8 cellular contexts compared by ENCODE assay signal in genomic region chr3:186772281-186772885, GRCh38. TPM values are rescaled to one million over a fixed set of nuclear protein-coding genes. Genes with fewer than 3 reads are reported as not detected.
DNase-seq lines count a peak whose midpoint lies in the region; ATAC-seq lines count a peak whose summit lies in the region.

No MANE protein-coding gene starts in this region.

- peaks cover 20% of the 10 kb centered on the region for H3K4me1 Mint-ChIP-seq in activated T-helper 1 cell treated with anti-CD3 and anti-CD28 coated beads, Interleukin-12 subunit alpha, Interleukin-12 subunit beta, Interleukin-2, Interleukin-4 antibody, amounts not matched to agents 30 ng/mL and 10 ng/mL and 1 ng/mL, durations not matched to agents 14 hours and 24 hours and 36 hours (ENCODE audit: low read depth)
- H3K4me1 Mint-ChIP-seq in immature natural killer cell: peaks cover 18 to 22% of the 10 kb centered on the region in 2 donors
- H3K4me1 Mint-ChIP-seq in stimulated activated naive CD8-positive, alpha-beta T cell treated with anti-CD3 and anti-CD28 coated beads, Interleukin-15, amount 100 ng/mL, for 72 hours: peaks cover 18% of the 10 kb centered on the region

- peaks cover 2% of the 10 kb centered on the region for H3K36me3 Mint-ChIP-seq in activated T-helper 1 cell treated with anti-CD3 and anti-CD28 coated beads, Interleukin-12 subunit alpha, Interleukin-12 subunit beta, Interleukin-2, Interleukin-4 antibody, amounts not matched to agents 30 ng/mL and 10 ng/mL and 1 ng/mL, durations not matched to agents 14 hours and 24 hours and 36 hours (ENCODE audit: low read depth)
- no peaks in the 10 kb centered on the region for H3K36me3 Mint-ChIP-seq in immature natural killer cell

- peak overlapping the region; percentile 92 for H3K27ac Mint-ChIP-seq in activated T-helper 1 cell treated with anti-CD3 and anti-CD28 coated beads, Interleukin-12 subunit alpha, Interleukin-12 subunit beta, Interleukin-2, Interleukin-4 antibody, amounts not matched to agents 30 ng/mL and 10 ng/mL and 1 ng/mL, durations not matched to agents 14 hours and 24 hours and 36 hours
- H3K27ac Mint-ChIP-seq in immature natural killer cell: peak overlapping the region; percentile 86 to 91 (median 90)
- peak overlapping the region; percentile 77 to 91 for H3K27ac Mint-ChIP-seq in stimulated activated naive CD8-positive, alpha-beta T cell treated with anti-CD3 and anti-CD28 coated beads, Interleukin-15, amount 100 ng/mL, for 72 hours

- ATAC-seq in HG02938 (IDR thresholded peaks at IDR 0.05; ENCODE audit: unreplicated experiment): peak; percentile 17
- ATAC-seq in stimulated activated naive CD8-positive, alpha-beta T cell treated with anti-CD3 and anti-CD28 coated beads, Interleukin-15, amount 100 ng/mL, for 72 hours: peak; percentile 51

- H3K4me3 Mint-ChIP-seq in activated T-helper 1 cell treated with anti-CD3 and anti-CD28 coated beads, Interleukin-12 subunit alpha, Interleukin-12 subunit beta, Interleukin-2, Interleukin-4 antibody, amounts not matched to agents 30 ng/mL and 10 ng/mL and 1 ng/mL, durations not matched to agents 14 hours and 24 hours and 36 hours: peak overlapping the region; percentile 86
- peak overlapping the region; percentile 85 to 99 (median 92) for H3K4me3 Mint-ChIP-seq in immature natural killer cell
- peak overlapping the region; percentile 78 to 89 for H3K4me3 Mint-ChIP-seq in stimulated activated naive CD8-positive, alpha-beta T cell treated with anti-CD3 and anti-CD28 coated beads, Interleukin-15, amount 100 ng/mL, for 72 hours

- DNase-seq in activated T-cell treated with anti-CD3 and anti-CD28 coated beads for 4 hours (peak; percentile 47), immature natural killer cell (no peak), T-helper 9 cell (no peak), OCI-M2 (lab: John Stamatoyannopoulos, UW; ENCODE audit: unreplicated experiment) (no peak)
- no peak for DNase-seq in activated T-cell treated with anti-CD3 and anti-CD28 coated beads, Interleukin-2, amount 50 U/mL, for 48 hours
- no peak for DNase-seq in activated T-helper 1 cell treated with anti-CD3 and anti-CD28 coated beads, Interleukin-12 subunit alpha, Interleukin-12 subunit beta, Interleukin-2, Interleukin-4 antibody, amounts not matched to agents 30 ng/mL and 10 ng/mL and 1 ng/mL, durations not matched to agents 14 hours and 24 hours and 36 hours (ENCODE audit: low spot score)
- DNase-seq in stimulated activated naive CD8-positive, alpha-beta T cell treated with anti-CD3 and anti-CD28 coated beads, Interleukin-15, amount 100 ng/mL, for 72 hours: no peak

- intact Hi-C loops in activated T-helper 1 cell treated with anti-CD3 and anti-CD28 coated beads, Interleukin-12 subunit alpha, Interleukin-12 subunit beta, Interleukin-2, Interleukin-4 antibody, amounts not matched to agents 30 ng/mL and 10 ng/mL and 1 ng/mL, durations not matched to agents 14 hours and 24 hours and 36 hours (cut with micrococcal nuclease): loop anchor here (1.0 to 10.0 kb wide), 3 partner anchors 10 to 1958 kb away; partner anchors contain the start of gene VPS8

- no peaks in the 10 kb centered on the region for H3K9me3 Mint-ChIP-seq in activated T-helper 1 cell treated with anti-CD3 and anti-CD28 coated beads, Interleukin-12 subunit alpha, Interleukin-12 subunit beta, Interleukin-2, Interleukin-4 antibody, amounts not matched to agents 30 ng/mL and 10 ng/mL and 1 ng/mL, durations not matched to agents 14 hours and 24 hours and 36 hours
- H3K9me3 Mint-ChIP-seq in immature natural killer cell: no peaks in the 10 kb centered on the region
- no peaks in the 10 kb centered on the region for H3K9me3 Mint-ChIP-seq in stimulated activated naive CD8-positive, alpha-beta T cell treated with anti-CD3 and anti-CD28 coated beads, Interleukin-15, amount 100 ng/mL, for 72 hours

- peaks cover 2% of the 10 kb centered on the region for H3K27me3 Mint-ChIP-seq in activated T-helper 1 cell treated with anti-CD3 and anti-CD28 coated beads, Interleukin-12 subunit alpha, Interleukin-12 subunit beta, Interleukin-2, Interleukin-4 antibody, amounts not matched to agents 30 ng/mL and 10 ng/mL and 1 ng/mL, durations not matched to agents 14 hours and 24 hours and 36 hours (ENCODE audit: insufficient read depth)
- H3K27me3 Mint-ChIP-seq in immature natural killer cell (ENCODE audit: low read depth in 3 of 3): peaks cover 1 to 7% (median 3%) of the 10 kb centered on the region in 3 donors
- no peaks in the 10 kb centered on the region for H3K27me3 Mint-ChIP-seq in stimulated activated naive CD8-positive, alpha-beta T cell treated with anti-CD3 and anti-CD28 coated beads, Interleukin-15, amount 100 ng/mL, for 72 hours

RNA-seq across cellular contexts. Expression of gene EIF4A2, which starts 11.0 kb away (rescaled TPM):
- 491 and 514 TPM in 2 replicates for total RNA-seq in activated T-helper 1 cell treated with anti-CD3 and anti-CD28 coated beads, Interleukin-12 subunit alpha, Interleukin-12 subunit beta, Interleukin-2, Interleukin-4 antibody, amounts not matched to agents 30 ng/mL and 10 ng/mL and 1 ng/mL, durations not matched to agents 14 hours and 24 hours and 36 hours
- 100 to 1,000 TPM; 132 to 151 (median 140) TPM for polyA plus RNA-seq in immature natural killer cell

RNA-seq across cellular contexts. Expression of gene RFC4, which starts 33.9 kb away (rescaled TPM):
- total RNA-seq in activated T-helper 1 cell treated with anti-CD3 and anti-CD28 coated beads, Interleukin-12 subunit alpha, Interleukin-12 subunit beta, Interleukin-2, Interleukin-4 antibody, amounts not matched to agents 30 ng/mL and 10 ng/mL and 1 ng/mL, durations not matched to agents 14 hours and 24 hours and 36 hours: 111 and 122 TPM in 2 replicates
- polyA plus RNA-seq in immature natural killer cell: 10 to 100 TPM; 17.7 to 19.5 (median 18.1) TPM

RNA-seq across cellular contexts. Expression of gene KNG1, which starts 55.2 kb away (rescaled TPM):
- not detected in 2 replicates for total RNA-seq in activated T-helper 1 cell treated with anti-CD3 and anti-CD28 coated beads, Interleukin-12 subunit alpha, Interleukin-12 subunit beta, Interleukin-2, Interleukin-4 antibody, amounts not matched to agents 30 ng/mL and 10 ng/mL and 1 ng/mL, durations not matched to agents 14 hours and 24 hours and 36 hours
- not detected for polyA plus RNA-seq in immature natural killer cell
